In genomic region chr17:17119106-17119505, GRCh38 we compare ENCODE assay signal across 11 cellular contexts.
A peak's percentile ranks its signal among the peaks of the same experiment; 100 is the strongest.
DNase-seq lines count a peak whose midpoint lies in the region; ATAC-seq, FAIRE-seq and TF ChIP-seq lines count a peak whose summit lies in the region.
"Had no signal": no experiment of that assay in that cellular context is flagged by ENCODE, and none has a peak within 500 bp of the region (broad histone marks: within the 10 kb centered on the region; RNA-seq: fewer than 3 reads in every experiment).

No MANE protein-coding gene starts in this region.

- H3K27ac ChIP-seq in GM12878 (ENCODE audit: control insufficient read depth, insufficient read depth): peak overlapping the region; percentile 62
- peak overlapping the region; percentile 46 to 62 (median 49) for H3K27ac ChIP-seq in right lobe of liver
- peak overlapping the region; percentile 46 for H3K27ac ChIP-seq in suprapubic skin

- BruUV-seq in GM12878 (replicated peaks; lab: Mats Ljungman, UMichigan): no TSS peak

- no peak for TF ChIP-seq CTCF in GM12878 (IDR thresholded peaks at IDR 0.05 in 2 of 3, conservative IDR thresholded peaks at IDR 0.05 in 1 of 3; ENCODE audit: control insufficient read depth in 2 of 3, extremely low read depth in 1 of 3, insufficient read depth in 1 of 3, low read depth in 3 of 3, low read length in 3 of 3)
- TF ChIP-seq CTCF in right lobe of liver (IDR thresholded peaks at IDR 0.05): no peak
- no peak for TF ChIP-seq CTCF in suprapubic skin (IDR thresholded peaks at IDR 0.05)

- H3K4me3 Mint-ChIP-seq in T-helper 1 cell treated with Interleukin-12 subunit alpha and Interleukin-12 subunit beta and Interleukin-4 antibody, amounts not matched to agents 30 μg/mL and 1 μg/mL, for 36 hours: peak overlapping the region; percentile 52
- H3K4me3 Mint-ChIP-seq: memory B cell had no signal

- no peaks in the 10 kb centered on the region for H3K9me3 Mint-ChIP-seq in T-helper 1 cell treated with Interleukin-12 subunit alpha and Interleukin-12 subunit beta and Interleukin-4 antibody, amounts not matched to agents 30 μg/mL and 1 μg/mL, for 36 hours
- H3K9me3 Mint-ChIP-seq: memory B cell had no signal

- H3K4me2 ChIP-seq in GM12878 (ENCODE audit: control insufficient read depth, insufficient read depth): peak overlapping the region; percentile 25; the same call in 1 of the 2 replicates

- 48% methylated on average over 4 of the region's 4 CpGs for WGBS in GM12878 (ENCODE audit: insufficient coverage, insufficient replicate concordance, low lambda C conversion rate, missing lambda C conversion rate)
- WGBS in right lobe of liver (ENCODE audit: insufficient coverage, low coverage, low lambda C conversion rate, missing lambda C conversion rate): 36% methylated on average over 2 of the region's 4 CpGs
- 71% methylated on average over 1 of the region's 4 CpGs for WGBS in suprapubic skin

- TF ChIP-seq RAD21 in GM12878 (IDR thresholded peaks at IDR 0.05; ENCODE audit: insufficient read depth, low read depth, low read length): no peak

- H3K4me1 Mint-ChIP-seq in T-helper 1 cell treated with Interleukin-12 subunit alpha and Interleukin-12 subunit beta and Interleukin-4 antibody, amounts not matched to agents 30 μg/mL and 1 μg/mL, for 36 hours (ENCODE audit: low read depth): peaks cover 57% of the 10 kb centered on the region

- peaks cover 4% of the 10 kb centered on the region for H3K36me3 Mint-ChIP-seq in T-helper 1 cell treated with Interleukin-12 subunit alpha and Interleukin-12 subunit beta and Interleukin-4 antibody, amounts not matched to agents 30 μg/mL and 1 μg/mL, for 36 hours (ENCODE audit: low read depth)

- no peak overlapping the region for H2AFZ ChIP-seq in GM12878 (ENCODE audit: control insufficient read depth, low read depth, low read length)

- intact Hi-C loops in GM12878 (cut with micrococcal nuclease; ENCODE audit: unreplicated experiment) (no loop called here), right lobe of liver (cut with DNase I) (no loop called here)

- RAD21 ChIA-PET in GM12878 (lab: Charles Lee; ENCODE audit: unreplicated experiment): no interaction called here

- SMC1A ChIA-PET in GM12878 (lab: Charles Lee; ENCODE audit: uncharacterized antibody, unreplicated experiment): no interaction called here

- H3K4me1 ChIP-seq in GM12878 (ENCODE audit: control insufficient read depth, insufficient read depth, low read length) (peaks cover 31% of the 10 kb centered on the region), right lobe of liver (peaks cover 0 to 44% (median 16%) of the 10 kb centered on the region in 4 donors), suprapubic skin (peaks cover 53% of the 10 kb centered on the region)

- peak overlapping the region; percentile 91 for H3K27ac Mint-ChIP-seq in T-helper 1 cell treated with Interleukin-12 subunit alpha and Interleukin-12 subunit beta and Interleukin-4 antibody, amounts not matched to agents 30 μg/mL and 1 μg/mL, for 36 hours
- H3K27ac Mint-ChIP-seq: memory B cell had no signal

- H3K79me2 ChIP-seq in GM12878 (ENCODE audit: control insufficient read depth, insufficient read depth, low read length): peaks cover 33% of the 10 kb centered on the region

- ATAC-seq in GM12878 (no peak; the same call in 2 of the 3 replicates), right lobe of liver (peak; percentile 74 to 79 (median 77)), GM18858 (IDR thresholded peaks at IDR 0.05; ENCODE audit: unreplicated experiment) (no peak)

- H3K27me3 Mint-ChIP-seq in T-helper 1 cell treated with Interleukin-12 subunit alpha and Interleukin-12 subunit beta and Interleukin-4 antibody, amounts not matched to agents 30 μg/mL and 1 μg/mL, for 36 hours (ENCODE audit: low read depth): no peaks in the 10 kb centered on the region
- H3K27me3 Mint-ChIP-seq: memory B cell had no signal

- H3K9me3 ChIP-seq in GM12878 (replicated peaks; ENCODE audit: control insufficient read depth, insufficient read depth, low read length): no peaks in the 10 kb centered on the region; the same call in 2 of the 3 replicates
- H3K9me3 ChIP-seq in right lobe of liver: no peaks in the 10 kb centered on the region
- no peaks in the 10 kb centered on the region for H3K9me3 ChIP-seq in suprapubic skin

- POLR2A ChIA-PET in GM12878 (lab: Charles Lee): no interaction called here

- H3K4me3 ChIP-seq in GM12878 (no peak overlapping the region), right lobe of liver (no peak overlapping the region), suprapubic skin (no peak overlapping the region)

- TF ChIP-seq EP300 in GM12878 (IDR thresholded peaks at IDR 0.05; ENCODE audit: borderline replicate concordance in 1 of 2, control insufficient read depth in 1 of 2, low read depth in 2 of 2, low read length in 2 of 2): no peak
- TF ChIP-seq EP300 in suprapubic skin (IDR thresholded peaks at IDR 0.05): no peak

- H3K9ac ChIP-seq in GM12878 (ENCODE audit: control insufficient read depth, insufficient read depth, low read length): no peak overlapping the region

- H3K27me3 ChIP-seq in GM12878 (replicated peaks in 1 of 2; ENCODE audit: control insufficient read depth in 2 of 2, insufficient read depth in 2 of 2, low read length in 1 of 2): no peaks in the 10 kb centered on the region
- H3K27me3 ChIP-seq in right lobe of liver: no peaks in the 10 kb centered on the region
- H3K27me3 ChIP-seq in suprapubic skin: no peaks in the 10 kb centered on the region

- CTCF ChIA-PET in GM12878 (lab: Yijun Ruan, JAX): interaction anchor here (1.5 kb wide), 1 partner anchor 11 kb away, joined by 4 read pairs; no protein-coding TSS in a partner anchor

- TF ChIP-seq POLR2A in GM12878 (IDR thresholded peaks at IDR 0.05; ENCODE audit: low read depth, low read length) (no peak), right lobe of liver (IDR thresholded peaks at IDR 0.05) (no peak), suprapubic skin (IDR thresholded peaks at IDR 0.05) (no peak)

- H3K36me3 ChIP-seq in GM12878 (ENCODE audit: control insufficient read depth in 2 of 2, insufficient read depth in 2 of 2, low read length in 1 of 2) (peaks cover 0 to 2% of the 10 kb centered on the region in 2 experiments; a peak in 1 of 4 replicates), right lobe of liver (no peaks in the 10 kb centered on the region), suprapubic skin (no peaks in the 10 kb centered on the region)

- H4K20me1 ChIP-seq in GM12878 (ENCODE audit: control insufficient read depth, insufficient read depth): peaks cover 4% of the 10 kb centered on the region; the same call in 1 of the 2 replicates

- no peak for FAIRE-seq in GM12878 (lab: Jason Lieb, UNC)

- DNase-seq in T-helper 1 cell (no peak), GM12878 (ENCODE audit: low read depth, low spot score) (no peak), right lobe of liver (peak; percentile 59 to 71 (median 70)), suprapubic skin (ENCODE audit: low spot score in 2 of 2) (no peak), NCI-H1436 treated with DMSO at 0.1 percent for 48 hours (lab: John Stamatoyannopoulos, UW) (no peak), T-helper 9 cell (no peak)
- DNase-seq: NCI-H187 treated with DMSO at 0.1 percent for 48 hours, SHP77 treated with DMSO at 0.1 percent for 48 hours had no signal

- in situ Hi-C loops in GM12878 (cut with MboI): no loop called here

TF ChIP-seq in GM12878, 131 proteins besides CTCF, POLR2A, EP300 and RAD21:
- TF ChIP-seq ASH2L (IDR thresholded peaks at IDR 0.05; ENCODE audit: borderline replicate concordance, low read depth) (no peak), SMAD5 (IDR thresholded peaks at IDR 0.05; ENCODE audit: low read depth) (no peak), NBN (IDR thresholded peaks at IDR 0.05) (no peak), CEBPB (IDR thresholded peaks at IDR 0.05; ENCODE audit: borderline replicate concordance in 1 of 2, low read depth in 2 of 2, low read length in 2 of 2) (no peak), REST (IDR thresholded peaks at IDR 0.05; ENCODE audit: low read depth, low read length) (no peak), ZNF384 (IDR thresholded peaks at IDR 0.05; ENCODE audit: borderline replicate concordance, low read depth, low read length) (no peak)

Comparison
In these comparisons a context has a peak if more than half of its experiments do, and no peak if none do; other contexts are left out.
1. DNase-seq: peak in right lobe of liver (3 of 3); none in T-helper 1 cell (0 of 5), GM12878 (single experiment), suprapubic skin (0 of 2), NCI-H1436 treated with DMSO at 0.1 percent for 48 hours (single experiment) and T-helper 9 cell (single experiment).
2. ATAC-seq: peak in right lobe of liver (4 of 4); none in GM12878 (single experiment) and GM18858 (single experiment).
3. Peak in every context shown above with its lines, with median percentiles within 50 percentile points of each other: H3K27ac ChIP-seq.